19 cellular contexts compared by ENCODE assay signal in genomic region chr12:91884216-91884615, GRCh38.
DNase-seq lines count a peak whose midpoint lies in the region; ATAC-seq and TF ChIP-seq lines count a peak whose summit lies in the region.
"Had no signal": no experiment of that assay in that cellular context is flagged by ENCODE, and none has a peak within 500 bp of the region (broad histone marks: within the 10 kb centered on the region; RNA-seq: fewer than 3 reads in every experiment).

No MANE protein-coding gene starts in this region.

- no peaks in the 10 kb centered on the region for H3K27me3 ChIP-seq in HCT116 (ENCODE audit: insufficient read depth, low read length)
- H3K27me3 ChIP-seq in body of pancreas: no peaks in the 10 kb centered on the region
- H3K27me3 ChIP-seq in GM23248 (replicated peaks; ENCODE audit: insufficient read depth): no peaks in the 10 kb centered on the region
- H3K27me3 ChIP-seq: BE2C had no signal

- RAD21 ChIA-PET in HCT116 (lab: Charles Lee; ENCODE audit: low non-redundant PET in 1 of 2, low total read pairs in 2 of 2, uncharacterized antibody in 2 of 2, unreplicated experiment in 2 of 2): no interaction called here

- CTCF ChIA-PET in HCT116 (lab: Charles Lee): no interaction called here
- CTCF ChIA-PET in activated CD4-positive, alpha-beta T cell treated with anti-CD3 and anti-CD28 coated beads, Interleukin-2, amount 10 ng/mL, durations not matched to agents 7 days and 5 days (lab: Charles Lee): interaction anchor here (0.6 to 1.7 kb wide), 3 partner anchors 17 to 276 kb away, joined by 3 read pairs; no protein-coding TSS in a partner anchor

- H4K20me1 ChIP-seq in HCT116 (ENCODE audit: insufficient read depth) (no peaks in the 10 kb centered on the region), GM23248 (ENCODE audit: insufficient read depth) (no peaks in the 10 kb centered on the region)

- H3K36me3 ChIP-seq in HCT116 (ENCODE audit: control insufficient read depth in 1 of 2, insufficient read depth in 2 of 2, low read length in 2 of 2): no peaks in the 10 kb centered on the region
- no peaks in the 10 kb centered on the region for H3K36me3 ChIP-seq in body of pancreas (replicated peaks in 1 of 2; ENCODE audit: insufficient read depth in 1 of 2, low read depth in 2 of 2)
- H3K36me3 ChIP-seq in GM23248 (ENCODE audit: low read depth): no peaks in the 10 kb centered on the region
- H3K36me3 ChIP-seq: BE2C had no signal

- no peak overlapping the region for H3K9ac ChIP-seq in HCT116 (ENCODE audit: low read length)
- no peak overlapping the region for H3K9ac ChIP-seq in GM23248

- POLR2A ChIA-PET in HCT116 (lab: Charles Lee): no interaction called here
- POLR2A ChIA-PET in activated CD4-positive, alpha-beta T cell treated with anti-CD3 and anti-CD28 coated beads, Interleukin-2, amount 10 ng/mL, durations not matched to agents 7 days and 5 days (lab: Charles Lee): no interaction called here

- H2AFZ ChIP-seq in HCT116 (ENCODE audit: low read depth, low read length, poor library complexity, severe bottlenecking) (peak overlapping the region; percentile 19), GM23248 (no peak overlapping the region)

- H3K4me1 ChIP-seq in HCT116 (ENCODE audit: control insufficient read depth in 1 of 2, insufficient read depth in 2 of 2, low read length in 2 of 2): no peaks in the 10 kb centered on the region
- H3K4me1 ChIP-seq in body of pancreas: peaks cover 16% of the 10 kb centered on the region
- H3K4me1 ChIP-seq in GM23248 (ENCODE audit: insufficient read depth): no peaks in the 10 kb centered on the region

- H3K9me2 ChIP-seq in HCT116 (ENCODE audit: insufficient read depth) (no peaks in the 10 kb centered on the region), GM23248 (ENCODE audit: insufficient read depth) (no peaks in the 10 kb centered on the region)

- H3K4me3 Mint-ChIP-seq in neural crest cell: peak overlapping the region; percentile 1
- H3K4me3 Mint-ChIP-seq in activated CD4-positive, alpha-beta T cell treated with anti-CD3 and anti-CD28 coated beads, Interleukin-2, amount 10 ng/mL, durations not matched to agents 7 days and 5 days: no peak overlapping the region
- H3K4me3 Mint-ChIP-seq: CD8-positive, alpha-beta T cell; H9; HFFc6 had no signal

- no peak for TF ChIP-seq POLR2A in HCT116 (IDR thresholded peaks at IDR 0.05; ENCODE audit: borderline replicate concordance, extremely low read depth, insufficient read depth, insufficient read length)
- no peak for TF ChIP-seq POLR2A in body of pancreas (IDR thresholded peaks at IDR 0.05)

- BruUV-seq in HCT116 (replicated peaks; lab: Mats Ljungman, UMichigan): no TSS peak

- H3K27ac ChIP-seq in HCT116 (ENCODE audit: low read depth, low read length) (no peak overlapping the region), body of pancreas (no peak overlapping the region), GM23248 (no peak overlapping the region)
- H3K27ac ChIP-seq: C4-2B, HL-60 had no signal

- intact Hi-C loops in HCT116 (cut with micrococcal nuclease) (no loop called here), body of pancreas (cut with DNase I) (no loop called here)

- H3K9me3 Mint-ChIP-seq in neural crest cell: no peaks in the 10 kb centered on the region
- peaks cover 8% of the 10 kb centered on the region for H3K9me3 Mint-ChIP-seq in activated CD4-positive, alpha-beta T cell treated with anti-CD3 and anti-CD28 coated beads, Interleukin-2, amount 10 ng/mL, durations not matched to agents 7 days and 5 days
- H3K9me3 Mint-ChIP-seq: CD8-positive, alpha-beta T cell; H9; HFFc6 had no signal

- no peaks in the 10 kb centered on the region for H3F3A ChIP-seq in GM23248 (ENCODE audit: insufficient read depth)

- no peaks in the 10 kb centered on the region for H3K36me3 Mint-ChIP-seq in neural crest cell (ENCODE audit: low read depth)
- peaks cover 6% of the 10 kb centered on the region for H3K36me3 Mint-ChIP-seq in activated CD4-positive, alpha-beta T cell treated with anti-CD3 and anti-CD28 coated beads, Interleukin-2, amount 10 ng/mL, durations not matched to agents 7 days and 5 days (ENCODE audit: low read depth)

- TF ChIP-seq CTCF in AG09309 (IDR thresholded peaks at IDR 0.05; ENCODE audit: control insufficient read depth, insufficient read depth, low read depth, low read length, missing control alignments): peak; percentile 4
- TF ChIP-seq CTCF in HCT116 (IDR thresholded peaks at IDR 0.05 in 2 of 3, conservative IDR thresholded peaks at IDR 0.05 in 1 of 3; ENCODE audit: borderline replicate concordance in 1 of 3, insufficient read depth in 1 of 3, low read depth in 2 of 3, low read length in 2 of 3): no peak
- TF ChIP-seq CTCF in body of pancreas (IDR thresholded peaks at IDR 0.05): peak in 6 of 7 experiments; percentile 10 to 56 (median 31)
- no peak for TF ChIP-seq CTCF in neural crest cell (conservative IDR thresholded peaks at IDR 0.05)

- H3K4me2 ChIP-seq in HCT116 (ENCODE audit: low read length) (no peak overlapping the region), GM23248 (ENCODE audit: unreplicated experiment) (no peak overlapping the region)

- H3K4me3 ChIP-seq in AG09309 (ENCODE audit: control insufficient read depth, low read depth, low read length): no peak overlapping the region
- no peak overlapping the region for H3K4me3 ChIP-seq in HCT116 (replicated peaks in 1 of 2; ENCODE audit: low read depth in 1 of 2, low read length in 2 of 2)
- H3K4me3 ChIP-seq in body of pancreas: no peak overlapping the region
- no peak overlapping the region for H3K4me3 ChIP-seq in GM23248

- H3K9me3 ChIP-seq in HCT116 (ENCODE audit: control insufficient read depth in 1 of 2, insufficient read depth in 1 of 2, low read depth in 1 of 2, low read length in 2 of 2) (no peaks in the 10 kb centered on the region), body of pancreas (no peaks in the 10 kb centered on the region), GM23248 (ENCODE audit: low read depth) (no peaks in the 10 kb centered on the region)
- H3K9me3 ChIP-seq: BE2C, Caco-2 had no signal

- in situ Hi-C loops in GM23248 (cut with MboI): no loop called here

- 74 to 87% methylated on average over 2 of the region's 2 CpGs for WGBS in body of pancreas, 2 donors
- 90 to 94% methylated on average over 2 of the region's 2 CpGs for WGBS in GM23248 (ENCODE audit: low coverage in 1 of 2, low lambda C conversion rate in 2 of 2, missing lambda C conversion rate in 2 of 2), 2 experiments

- TF ChIP-seq RAD21 in HCT116 (IDR thresholded peaks at IDR 0.05; ENCODE audit: low read depth): no peak

- ATAC-seq in HCT116 (no peak), body of pancreas (peak; percentile 52), HG03521 (IDR thresholded peaks at IDR 0.05; ENCODE audit: unreplicated experiment) (no peak), HG02973 (IDR thresholded peaks at IDR 0.05; ENCODE audit: unreplicated experiment) (no peak)
- ATAC-seq: CD8-positive, alpha-beta T cell had no signal

- peaks cover 40% of the 10 kb centered on the region for H3K4me1 Mint-ChIP-seq in neural crest cell
- peaks cover 17% of the 10 kb centered on the region for H3K4me1 Mint-ChIP-seq in activated CD4-positive, alpha-beta T cell treated with anti-CD3 and anti-CD28 coated beads, Interleukin-2, amount 10 ng/mL, durations not matched to agents 7 days and 5 days
- H3K4me1 Mint-ChIP-seq: H9 had no signal

- peak overlapping the region; percentile 5 for H3K27ac Mint-ChIP-seq in neural crest cell (ENCODE audit: unreplicated experiment)
- no peak overlapping the region for H3K27ac Mint-ChIP-seq in activated CD4-positive, alpha-beta T cell treated with anti-CD3 and anti-CD28 coated beads, Interleukin-2, amount 10 ng/mL, durations not matched to agents 7 days and 5 days
- H3K27ac Mint-ChIP-seq: CD8-positive, alpha-beta T cell; H9; HFFc6 had no signal

- no peaks in the 10 kb centered on the region for H3K79me2 ChIP-seq in HCT116 (ENCODE audit: insufficient read depth, low read length)
- no peaks in the 10 kb centered on the region for H3K79me2 ChIP-seq in GM23248 (ENCODE audit: insufficient read depth)

- no peaks in the 10 kb centered on the region for H3K27me3 Mint-ChIP-seq in neural crest cell (ENCODE audit: low read depth)
- no peaks in the 10 kb centered on the region for H3K27me3 Mint-ChIP-seq in activated CD4-positive, alpha-beta T cell treated with anti-CD3 and anti-CD28 coated beads, Interleukin-2, amount 10 ng/mL, durations not matched to agents 7 days and 5 days

- no peak for DNase-seq in AG09309 (ENCODE audit: low read depth)
- no peak for DNase-seq in HCT116 (ENCODE audit: low read depth, low spot score)
- DNase-seq in body of pancreas: no peak
- no peak for DNase-seq in neural crest cell (ENCODE audit: low read depth, low spot score)
- no peak for DNase-seq in activated CD4-positive, alpha-beta T cell treated with anti-CD3 and anti-CD28 coated beads, Interleukin-2, amount 10 ng/mL, durations not matched to agents 7 days and 5 days
- DNase-seq in GM23248: no peak
- DNase-seq: BE2C; Caco-2; CD8-positive, alpha-beta T cell; DND-41; GDM1; GOT3; H9; HFFc6; KG1 had no signal

TF ChIP-seq in HCT116, 20 proteins besides CTCF, POLR2A, EP300 and RAD21 (continues in another document):
- TF ChIP-seq CBX3 (IDR thresholded peaks at IDR 0.05; ENCODE audit: low read depth) (no peak), ZBTB33 (IDR thresholded peaks at IDR 0.05; ENCODE audit: extremely low read depth, insufficient replicate concordance, low read length) (no peak), EZH2phosphoT487 (IDR thresholded peaks at IDR 0.05; ENCODE audit: borderline replicate concordance) (no peak), POLR2AphosphoS5 (IDR thresholded peaks at IDR 0.05; ENCODE audit: low read depth, low read length) (no peak)

Comparison
In these comparisons a context has a peak if more than half of its experiments do, and no peak if none do; other contexts are left out.
1. CTCF ChIP-seq: peak in AG09309 (single experiment) and body of pancreas (6 of 7); none in HCT116 (0 of 3) and neural crest cell (single experiment).